ENCODE assay signal across 1 cellular context in the genomic region with DNA sequence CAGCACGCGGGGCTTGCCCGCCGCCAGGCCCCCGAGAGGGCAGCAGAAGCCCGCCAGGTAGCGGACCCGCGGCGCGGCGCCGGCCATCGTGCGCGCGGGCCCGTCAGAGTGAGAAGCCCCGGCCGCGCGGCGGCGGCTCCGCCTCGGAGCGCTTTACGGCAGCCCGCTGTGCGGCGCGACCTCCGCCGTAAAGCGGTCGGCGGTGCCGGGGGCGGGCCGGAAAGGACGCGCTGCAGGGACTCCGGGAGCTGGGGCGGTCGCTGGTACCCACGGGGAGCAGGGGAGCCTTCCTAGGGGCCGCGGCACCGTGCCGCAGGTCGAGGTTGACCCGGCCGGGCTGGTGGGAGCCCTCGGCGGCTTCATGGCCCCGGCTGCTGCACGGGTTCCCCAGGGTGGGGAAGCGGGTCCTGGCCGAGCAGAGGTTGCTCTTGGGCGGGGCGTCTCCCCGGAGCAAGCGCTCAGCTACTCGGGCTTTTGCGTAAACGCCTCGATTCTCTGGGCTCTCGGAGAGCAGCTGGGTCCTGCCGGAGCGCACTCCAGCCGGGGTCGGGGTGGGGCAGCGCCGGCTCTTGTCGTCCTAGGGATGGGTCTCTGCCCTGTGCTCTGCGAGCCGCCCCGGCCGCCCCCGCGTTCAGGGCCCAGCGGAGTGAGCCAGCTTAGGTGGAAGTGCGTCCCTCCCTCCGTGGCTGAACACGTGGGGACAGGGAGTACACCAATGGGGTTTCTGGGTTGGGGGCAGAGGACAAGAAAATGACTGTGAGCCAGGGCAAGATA.
TF ChIP-seq lines count a peak whose summit lies in the region.

A gene with protein sequence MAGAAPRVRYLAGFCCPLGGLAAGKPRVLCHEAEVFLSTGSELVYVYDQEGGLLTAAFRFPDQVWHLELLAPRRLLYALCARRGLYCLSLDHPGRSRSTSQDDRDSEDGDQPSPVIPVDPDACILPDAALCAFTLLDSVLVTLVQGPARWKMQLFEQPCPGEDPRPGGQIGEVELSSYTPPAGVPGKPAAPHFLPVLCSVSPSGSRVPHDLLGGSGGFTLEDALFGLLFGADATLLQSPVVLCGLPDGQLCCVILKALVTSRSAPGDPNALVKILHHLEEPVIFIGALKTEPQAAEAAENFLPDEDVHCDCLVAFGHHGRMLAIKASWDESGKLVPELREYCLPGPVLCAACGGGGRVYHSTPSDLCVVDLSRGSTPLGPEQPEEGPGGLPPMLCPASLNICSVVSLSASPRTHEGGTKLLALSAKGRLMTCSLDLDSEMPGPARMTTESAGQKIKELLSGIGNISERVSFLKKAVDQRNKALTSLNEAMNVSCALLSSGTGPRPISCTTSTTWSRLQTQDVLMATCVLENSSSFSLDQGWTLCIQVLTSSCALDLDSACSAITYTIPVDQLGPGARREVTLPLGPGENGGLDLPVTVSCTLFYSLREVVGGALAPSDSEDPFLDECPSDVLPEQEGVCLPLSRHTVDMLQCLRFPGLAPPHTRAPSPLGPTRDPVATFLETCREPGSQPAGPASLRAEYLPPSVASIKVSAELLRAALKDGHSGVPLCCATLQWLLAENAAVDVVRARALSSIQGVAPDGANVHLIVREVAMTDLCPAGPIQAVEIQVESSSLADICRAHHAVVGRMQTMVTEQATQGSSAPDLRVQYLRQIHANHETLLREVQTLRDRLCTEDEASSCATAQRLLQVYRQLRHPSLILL (minus strand): TSS at position 110 of the 774 bp plus-strand sequence. CDS start 23 bp downstream, at position 87.

TF ChIP-seq in K562, 482 proteins besides CTCF, POLR2A, EP300 and RAD21 (continued from another document and continues in another):
- TF ChIP-seq, protein P1, sequence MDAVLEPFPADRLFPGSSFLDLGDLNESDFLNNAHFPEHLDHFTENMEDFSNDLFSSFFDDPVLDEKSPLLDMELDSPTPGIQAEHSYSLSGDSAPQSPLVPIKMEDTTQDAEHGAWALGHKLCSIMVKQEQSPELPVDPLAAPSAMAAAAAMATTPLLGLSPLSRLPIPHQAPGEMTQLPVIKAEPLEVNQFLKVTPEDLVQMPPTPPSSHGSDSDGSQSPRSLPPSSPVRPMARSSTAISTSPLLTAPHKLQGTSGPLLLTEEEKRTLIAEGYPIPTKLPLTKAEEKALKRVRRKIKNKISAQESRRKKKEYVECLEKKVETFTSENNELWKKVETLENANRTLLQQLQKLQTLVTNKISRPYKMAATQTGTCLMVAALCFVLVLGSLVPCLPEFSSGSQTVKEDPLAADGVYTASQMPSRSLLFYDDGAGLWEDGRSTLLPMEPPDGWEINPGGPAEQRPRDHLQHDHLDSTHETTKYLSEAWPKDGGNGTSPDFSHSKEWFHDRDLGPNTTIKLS (IDR thresholded peaks at IDR 0.05; ENCODE audit: borderline replicate concordance, low read depth), result 0 out of 2 replicates have a peak, but pooled peaks have one; percentile 74
- TF ChIP-seq, protein P2, sequence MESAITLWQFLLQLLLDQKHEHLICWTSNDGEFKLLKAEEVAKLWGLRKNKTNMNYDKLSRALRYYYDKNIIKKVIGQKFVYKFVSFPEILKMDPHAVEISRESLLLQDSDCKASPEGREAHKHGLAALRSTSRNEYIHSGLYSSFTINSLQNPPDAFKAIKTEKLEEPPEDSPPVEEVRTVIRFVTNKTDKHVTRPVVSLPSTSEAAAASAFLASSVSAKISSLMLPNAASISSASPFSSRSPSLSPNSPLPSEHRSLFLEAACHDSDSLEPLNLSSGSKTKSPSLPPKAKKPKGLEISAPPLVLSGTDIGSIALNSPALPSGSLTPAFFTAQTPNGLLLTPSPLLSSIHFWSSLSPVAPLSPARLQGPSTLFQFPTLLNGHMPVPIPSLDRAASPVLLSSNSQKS (CRISPR knock-in tag; IDR thresholded peaks at IDR 0.05), result no peak
- 0 out of 4 replicates have a peak, but pooled peaks of 1 of the 2 experiments have one; percentile 65 for TF ChIP-seq TEAD1 (CRISPR knock-in tag; IDR thresholded peaks at IDR 0.05)
- no peak; the same call in 1 of the 2 replicates for TF ChIP-seq NFIC (IDR thresholded peaks at IDR 0.05)
- TF ChIP-seq SREBF2 (CRISPR knock-in tag; IDR thresholded peaks at IDR 0.05), result no peak
- TF ChIP-seq CREM (IDR thresholded peaks at IDR 0.05; ENCODE audit: low read depth), result peak; percentile 66
- no peak for TF ChIP-seq KLF6 (CRISPR knock-in tag; IDR thresholded peaks at IDR 0.05; ENCODE audit: borderline replicate concordance)
- TF ChIP-seq ZKSCAN1 (IDR thresholded peaks at IDR 0.05; ENCODE audit: low read depth, low read length), result no peak
- TF ChIP-seq HEY1 (CRISPR knock-in tag; IDR thresholded peaks at IDR 0.05; ENCODE audit: borderline replicate concordance), result no peak
- no peak for TF ChIP-seq ZNF311 (CRISPR knock-in tag; IDR thresholded peaks at IDR 0.05)
- TF ChIP-seq CCNT2 (IDR thresholded peaks at IDR 0.05; ENCODE audit: borderline replicate concordance, extremely low read depth, insufficient read length, low read depth, low read length), result peak; percentile 68
- no peak for TF ChIP-seq NR4A1 (CRISPR knock-in tag; IDR thresholded peaks at IDR 0.05)
- TF ChIP-seq NR4A1 (tag; IDR thresholded peaks at IDR 0.05), result peak; percentile 44; the same call in 1 of the 2 replicates
- no peak for TF ChIP-seq EHMT2 (IDR thresholded peaks at IDR 0.05)
- TF ChIP-seq, protein P3, sequence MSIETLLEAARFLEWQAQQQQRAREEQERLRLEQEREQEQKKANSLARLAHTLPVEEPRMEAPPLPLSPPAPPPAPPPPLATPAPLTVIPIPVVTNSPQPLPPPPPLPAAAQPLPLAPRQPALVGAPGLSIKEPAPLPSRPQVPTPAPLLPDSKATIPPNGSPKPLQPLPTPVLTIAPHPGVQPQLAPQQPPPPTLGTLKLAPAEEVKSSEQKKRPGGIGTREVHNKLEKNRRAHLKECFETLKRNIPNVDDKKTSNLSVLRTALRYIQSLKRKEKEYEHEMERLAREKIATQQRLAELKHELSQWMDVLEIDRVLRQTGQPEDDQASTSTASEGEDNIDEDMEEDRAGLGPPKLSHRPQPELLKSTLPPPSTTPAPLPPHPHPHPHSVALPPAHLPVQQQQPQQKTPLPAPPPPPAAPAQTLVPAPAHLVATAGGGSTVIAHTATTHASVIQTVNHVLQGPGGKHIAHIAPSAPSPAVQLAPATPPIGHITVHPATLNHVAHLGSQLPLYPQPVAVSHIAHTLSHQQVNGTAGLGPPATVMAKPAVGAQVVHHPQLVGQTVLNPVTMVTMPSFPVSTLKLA (conservative IDR thresholded peaks at IDR 0.05), result peak; percentile 95 to 97
- TF ChIP-seq PURB (CRISPR knock-in tag; IDR thresholded peaks at IDR 0.05; ENCODE audit: low read depth), result no peak
- no peak for TF ChIP-seq CBX2 (IDR thresholded peaks at IDR 0.05; ENCODE audit: insufficient read depth, low read length, poor library complexity, severe bottlenecking)
- TF ChIP-seq MEF2D (tag; conservative IDR thresholded peaks at IDR 0.05; ENCODE audit: low read depth), result no peak
- no peak for TF ChIP-seq RBM17 (IDR thresholded peaks at IDR 0.05; ENCODE audit: borderline replicate concordance, low read depth, low read length)
- TF ChIP-seq, protein P4, sequence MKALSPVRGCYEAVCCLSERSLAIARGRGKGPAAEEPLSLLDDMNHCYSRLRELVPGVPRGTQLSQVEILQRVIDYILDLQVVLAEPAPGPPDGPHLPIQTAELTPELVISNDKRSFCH (CRISPR knock-in tag; IDR thresholded peaks at IDR 0.05), result no peak
- TF ChIP-seq, protein P4 (tag; IDR thresholded peaks at IDR 0.05), result no peak
- TF ChIP-seq HNRNPLL (IDR thresholded peaks at IDR 0.05; ENCODE audit: low read depth, low read length, poor library complexity, severe bottlenecking), result peak; percentile 96
- TF ChIP-seq ZNF217 (CRISPR knock-in tag; IDR thresholded peaks at IDR 0.05), result no peak
- TF ChIP-seq PHF8 (IDR thresholded peaks at IDR 0.05; ENCODE audit: borderline replicate concordance, low read length), result peak; percentile 79; the same call in 1 of the 2 replicates
- no peak for TF ChIP-seq SMARCC2 (IDR thresholded peaks at IDR 0.05; ENCODE audit: low read depth)
- TF ChIP-seq, protein P5, sequence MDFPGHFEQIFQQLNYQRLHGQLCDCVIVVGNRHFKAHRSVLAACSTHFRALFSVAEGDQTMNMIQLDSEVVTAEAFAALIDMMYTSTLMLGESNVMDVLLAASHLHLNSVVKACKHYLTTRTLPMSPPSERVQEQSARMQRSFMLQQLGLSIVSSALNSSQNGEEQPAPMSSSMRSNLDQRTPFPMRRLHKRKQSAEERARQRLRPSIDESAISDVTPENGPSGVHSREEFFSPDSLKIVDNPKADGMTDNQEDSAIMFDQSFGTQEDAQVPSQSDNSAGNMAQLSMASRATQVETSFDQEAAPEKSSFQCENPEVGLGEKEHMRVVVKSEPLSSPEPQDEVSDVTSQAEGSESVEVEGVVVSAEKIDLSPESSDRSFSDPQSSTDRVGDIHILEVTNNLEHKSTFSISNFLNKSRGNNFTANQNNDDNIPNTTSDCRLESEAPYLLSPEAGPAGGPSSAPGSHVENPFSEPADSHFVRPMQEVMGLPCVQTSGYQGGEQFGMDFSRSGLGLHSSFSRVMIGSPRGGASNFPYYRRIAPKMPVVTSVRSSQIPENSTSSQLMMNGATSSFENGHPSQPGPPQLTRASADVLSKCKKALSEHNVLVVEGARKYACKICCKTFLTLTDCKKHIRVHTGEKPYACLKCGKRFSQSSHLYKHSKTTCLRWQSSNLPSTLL (IDR thresholded peaks at IDR 0.05), result no peak
- 0 out of 2 replicates have a peak, but pooled peaks have one; percentile 32 for TF ChIP-seq ETV1 (tag; conservative IDR thresholded peaks at IDR 0.05; ENCODE audit: low read depth)
- no peak for TF ChIP-seq NBN (IDR thresholded peaks at IDR 0.05; ENCODE audit: low read depth)
- no peak for TF ChIP-seq RCOR1 (IDR thresholded peaks at IDR 0.05; ENCODE audit: borderline replicate concordance in 1 of 2, low read depth in 2 of 2, low read length in 2 of 2)
- TF ChIP-seq PTRF (tag; IDR thresholded peaks at IDR 0.05), result no peak
- no peak for TF ChIP-seq LARP7 (IDR thresholded peaks at IDR 0.05)
- TF ChIP-seq ZNF232 (CRISPR knock-in tag; IDR thresholded peaks at IDR 0.05), result no peak
- TF ChIP-seq RBM15 (IDR thresholded peaks at IDR 0.05; ENCODE audit: insufficient read depth, low read length), result no peak
- TF ChIP-seq SMARCA4 (IDR thresholded peaks at IDR 0.05), result no peak
- no peak for TF ChIP-seq CSDE1 (IDR thresholded peaks at IDR 0.05)
- no peak for TF ChIP-seq ZNF436 (CRISPR knock-in tag; IDR thresholded peaks at IDR 0.05)
- TF ChIP-seq ATF1 (CRISPR knock-in tag; IDR thresholded peaks at IDR 0.05), result no peak
- TF ChIP-seq ATF1 (tag; IDR thresholded peaks at IDR 0.05), result no peak
- TF ChIP-seq FIP1L1 (IDR thresholded peaks at IDR 0.05; ENCODE audit: low read depth, low read length, poor library complexity, severe bottlenecking), result no peak
- no peak for TF ChIP-seq GATA2 (CRISPR knock-in tag; IDR thresholded peaks at IDR 0.05)
- TF ChIP-seq HNRNPH1 (optimal IDR thresholded peaks at IDR 0.05; ENCODE audit: low read depth, low read length), result no peak
- TF ChIP-seq, protein P6, sequence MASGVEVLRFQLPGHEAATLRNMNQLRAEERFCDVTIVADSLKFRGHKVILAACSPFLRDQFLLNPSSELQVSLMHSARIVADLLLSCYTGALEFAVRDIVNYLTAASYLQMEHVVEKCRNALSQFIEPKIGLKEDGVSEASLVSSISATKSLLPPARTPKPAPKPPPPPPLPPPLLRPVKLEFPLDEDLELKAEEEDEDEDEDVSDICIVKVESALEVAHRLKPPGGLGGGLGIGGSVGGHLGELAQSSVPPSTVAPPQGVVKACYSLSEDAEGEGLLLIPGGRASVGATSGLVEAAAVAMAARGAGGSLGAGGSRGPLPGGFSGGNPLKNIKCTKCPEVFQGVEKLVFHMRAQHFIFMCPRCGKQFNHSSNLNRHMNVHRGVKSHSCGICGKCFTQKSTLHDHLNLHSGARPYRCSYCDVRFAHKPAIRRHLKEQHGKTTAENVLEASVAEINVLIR (CRISPR knock-in tag; IDR thresholded peaks at IDR 0.05), result no peak
- 0 out of 2 replicates have a peak, but pooled peaks have one; percentile 21 for TF ChIP-seq TCF7 (IDR thresholded peaks at IDR 0.05; ENCODE audit: borderline replicate concordance)
- no peak for TF ChIP-seq DDX20 (tag; IDR thresholded peaks at IDR 0.05; ENCODE audit: low read depth)
- TF ChIP-seq, protein P7, sequence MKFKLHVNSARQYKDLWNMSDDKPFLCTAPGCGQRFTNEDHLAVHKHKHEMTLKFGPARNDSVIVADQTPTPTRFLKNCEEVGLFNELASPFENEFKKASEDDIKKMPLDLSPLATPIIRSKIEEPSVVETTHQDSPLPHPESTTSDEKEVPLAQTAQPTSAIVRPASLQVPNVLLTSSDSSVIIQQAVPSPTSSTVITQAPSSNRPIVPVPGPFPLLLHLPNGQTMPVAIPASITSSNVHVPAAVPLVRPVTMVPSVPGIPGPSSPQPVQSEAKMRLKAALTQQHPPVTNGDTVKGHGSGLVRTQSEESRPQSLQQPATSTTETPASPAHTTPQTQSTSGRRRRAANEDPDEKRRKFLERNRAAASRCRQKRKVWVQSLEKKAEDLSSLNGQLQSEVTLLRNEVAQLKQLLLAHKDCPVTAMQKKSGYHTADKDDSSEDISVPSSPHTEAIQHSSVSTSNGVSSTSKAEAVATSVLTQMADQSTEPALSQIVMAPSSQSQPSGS (CRISPR knock-in tag; IDR thresholded peaks at IDR 0.05), result no peak
- TF ChIP-seq, protein P8, sequence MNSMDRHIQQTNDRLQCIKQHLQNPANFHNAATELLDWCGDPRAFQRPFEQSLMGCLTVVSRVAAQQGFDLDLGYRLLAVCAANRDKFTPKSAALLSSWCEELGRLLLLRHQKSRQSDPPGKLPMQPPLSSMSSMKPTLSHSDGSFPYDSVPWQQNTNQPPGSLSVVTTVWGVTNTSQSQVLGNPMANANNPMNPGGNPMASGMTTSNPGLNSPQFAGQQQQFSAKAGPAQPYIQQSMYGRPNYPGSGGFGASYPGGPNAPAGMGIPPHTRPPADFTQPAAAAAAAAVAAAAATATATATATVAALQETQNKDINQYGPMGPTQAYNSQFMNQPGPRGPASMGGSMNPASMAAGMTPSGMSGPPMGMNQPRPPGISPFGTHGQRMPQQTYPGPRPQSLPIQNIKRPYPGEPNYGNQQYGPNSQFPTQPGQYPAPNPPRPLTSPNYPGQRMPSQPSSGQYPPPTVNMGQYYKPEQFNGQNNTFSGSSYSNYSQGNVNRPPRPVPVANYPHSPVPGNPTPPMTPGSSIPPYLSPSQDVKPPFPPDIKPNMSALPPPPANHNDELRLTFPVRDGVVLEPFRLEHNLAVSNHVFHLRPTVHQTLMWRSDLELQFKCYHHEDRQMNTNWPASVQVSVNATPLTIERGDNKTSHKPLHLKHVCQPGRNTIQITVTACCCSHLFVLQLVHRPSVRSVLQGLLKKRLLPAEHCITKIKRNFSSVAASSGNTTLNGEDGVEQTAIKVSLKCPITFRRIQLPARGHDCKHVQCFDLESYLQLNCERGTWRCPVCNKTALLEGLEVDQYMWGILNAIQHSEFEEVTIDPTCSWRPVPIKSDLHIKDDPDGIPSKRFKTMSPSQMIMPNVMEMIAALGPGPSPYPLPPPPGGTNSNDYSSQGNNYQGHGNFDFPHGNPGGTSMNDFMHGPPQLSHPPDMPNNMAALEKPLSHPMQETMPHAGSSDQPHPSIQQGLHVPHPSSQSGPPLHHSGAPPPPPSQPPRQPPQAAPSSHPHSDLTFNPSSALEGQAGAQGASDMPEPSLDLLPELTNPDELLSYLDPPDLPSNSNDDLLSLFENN (IDR thresholded peaks at IDR 0.05; ENCODE audit: low read depth in 2 of 2, low read length in 2 of 2), result peak in 1 of 2 experiments; percentile 59; a peak in 1 of 4 replicates
- TF ChIP-seq KLF16 (IDR thresholded peaks at IDR 0.05), result no peak; the same call in 1 of the 2 replicates
